In the genomic region with DNA sequence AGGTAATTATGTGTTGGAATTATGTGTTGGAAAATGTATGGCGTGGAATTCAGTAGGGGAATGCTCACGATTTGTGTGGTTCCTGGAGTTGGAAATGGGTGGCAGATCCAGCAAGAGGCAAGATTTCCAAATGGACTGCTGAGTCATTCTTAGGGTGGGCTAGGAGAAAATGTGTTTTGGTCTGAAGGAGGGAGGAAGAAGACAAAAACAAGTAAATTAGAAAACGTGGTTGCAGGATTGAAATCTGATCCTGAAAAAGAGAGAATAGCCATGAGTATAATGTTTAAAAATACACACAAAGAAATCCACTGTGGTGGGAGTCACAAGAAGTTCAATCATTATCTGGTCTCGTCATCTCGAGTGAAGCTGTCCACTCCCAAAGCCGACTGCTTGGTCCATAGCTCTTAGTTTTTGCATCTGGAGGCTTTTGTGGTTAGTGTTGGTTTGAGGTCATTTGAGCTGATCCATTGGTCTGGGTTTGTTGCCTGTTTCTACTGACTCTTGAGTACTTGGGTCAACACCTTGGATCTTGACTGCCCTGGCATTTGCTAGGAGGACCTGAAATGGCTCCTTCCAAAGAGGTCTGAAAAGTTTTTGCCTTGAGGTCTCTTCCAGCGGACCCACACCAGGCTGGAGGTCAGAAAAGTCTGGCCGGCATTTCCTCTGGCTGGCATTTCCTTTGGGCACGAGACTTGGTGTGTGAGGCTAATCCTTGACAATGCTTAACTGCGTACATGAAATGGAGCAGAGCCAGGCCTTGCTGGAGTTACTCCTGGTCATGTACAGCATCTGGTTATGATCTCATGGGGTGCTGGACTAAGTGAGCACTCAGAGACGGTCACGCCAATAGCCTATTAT, we compare ENCODE assay signal across 12 cellular contexts. TPM values are rescaled to one million over a fixed set of nuclear protein-coding genes. Genes with fewer than 3 reads are reported as not detected.
DNase-seq lines count a peak whose midpoint lies in the region; ATAC-seq and TF ChIP-seq lines count a peak whose summit lies in the region.
"Had no signal": no experiment of that assay in that cellular context is flagged by ENCODE, and none has a peak within 500 bp of the region (broad histone marks: within the 10 kb centered on the region; RNA-seq: fewer than 3 reads in every experiment).

No MANE protein-coding gene starts in this region.

- no peak for TF ChIP-seq POLR2A in breast epithelium (IDR thresholded peaks at IDR 0.05)

- peaks cover 6% of the 10 kb centered on the region for H3K36me3 Mint-ChIP-seq in Caco-2 (ENCODE audit: insufficient read depth, unreplicated experiment)

- peak overlapping the region; percentile 2 for H3K27ac Mint-ChIP-seq in Caco-2 (ENCODE audit: unreplicated experiment)

- H3K4me3 ChIP-seq in Caco-2 (ENCODE audit: low read depth, low read length), result no peak overlapping the region
- H3K4me3 ChIP-seq in breast epithelium, result peak overlapping the region in 1 of 3 donors; percentile 37

- CTCF ChIA-PET in Caco-2 (lab: Charles Lee), result no interaction called here

- H3K4me1 ChIP-seq in Caco-2 (peaks cover 28% of the 10 kb centered on the region), breast epithelium (no peaks in the 10 kb centered on the region)

- peak; percentile 14 for DNase-seq in A172 (ENCODE audit: low spot score)
- no peak for DNase-seq in Caco-2
- peak; percentile 65 for DNase-seq in SK-MEL-5 (ENCODE audit: low read depth, low spot score)
- peak; percentile 5 for DNase-seq in fibroblast of peridontal ligament (ENCODE audit: extremely low read depth)
- no peak for DNase-seq in breast epithelium (ENCODE audit: low spot score in 2 of 2)
- no peak for DNase-seq in cerebellum (ENCODE audit: low spot score)
- DNase-seq in stimulated activated CD4-positive, alpha-beta T cell treated with anti-CD3 and anti-CD28 coated beads, Interleukin-4, amount 100 ng/mL, for 1 hour, result no peak
- DNase-seq: C1 segment of cervical spinal cord, SHP77 treated with DMSO at 0.1 percent for 48 hours had no signal

- H3K27me3 ChIP-seq in Caco-2 (replicated peaks; ENCODE audit: control insufficient read depth, insufficient read depth, low read length) (no peaks in the 10 kb centered on the region), breast epithelium (no peaks in the 10 kb centered on the region)

- no peaks in the 10 kb centered on the region for H3K27me3 Mint-ChIP-seq in Caco-2 (ENCODE audit: insufficient read depth, unreplicated experiment)

- no TSS peak for BruUV-seq in Caco-2 (replicated peaks; lab: Mats Ljungman, UMichigan)

- peak overlapping the region in 1 of 2 donors; percentile 50 for H3K27ac ChIP-seq in breast epithelium

- intact Hi-C loops in Caco-2 (cut with micrococcal nuclease; ENCODE audit: unreplicated experiment) (no loop called here), breast epithelium (cut with DNase I; ENCODE audit: low total_unique reads) (loop anchor here (5.0 kb wide), 1 partner anchor 719 kb away; no protein-coding TSS in a partner anchor)

- H3K4me3 Mint-ChIP-seq in Caco-2 (ENCODE audit: unreplicated experiment), result no peak overlapping the region

- TF ChIP-seq CTCF in Caco-2 (IDR thresholded peaks at IDR 0.05; ENCODE audit: insufficient read depth in 1 of 2, low read depth in 1 of 2, low read length in 1 of 2, severe bottlenecking in 1 of 2, unreplicated experiment in 1 of 2) (no peak), breast epithelium (IDR thresholded peaks at IDR 0.05) (no peak)

- H3K36me3 ChIP-seq in Caco-2 (ENCODE audit: control insufficient read depth, insufficient read depth, low read length) (no peaks in the 10 kb centered on the region), breast epithelium (no peaks in the 10 kb centered on the region)

- in situ Hi-C loops in SK-MEL-5 (cut with HindIII; ENCODE audit: low pct_unique_long_range_greater_than_20kb, low sequenced_read_pairs), result no loop called here

- POLR2A ChIA-PET in Caco-2 (lab: Charles Lee), result no interaction called here

- H3K9me3 Mint-ChIP-seq in Caco-2 (ENCODE audit: unreplicated experiment), result peaks cover 9% of the 10 kb centered on the region

- peaks cover 21% of the 10 kb centered on the region for H3K4me1 Mint-ChIP-seq in Caco-2 (ENCODE audit: low read depth, unreplicated experiment)

- ATAC-seq in HG03342 (IDR thresholded peaks at IDR 0.05; ENCODE audit: unreplicated experiment), result no peak

- H3K9me3 ChIP-seq in Caco-2 (no peaks in the 10 kb centered on the region), breast epithelium (no peaks in the 10 kb centered on the region)

RNA-seq across cellular contexts. Expression of a gene that starts 9.2 kb away (rescaled TPM):
- 9.7 and 13.2 TPM in 2 replicates for total RNA-seq in A172 (2014; rRNA removed; shearing (Covaris generic))
- total RNA-seq in Caco-2 (2022) (0.63 and 0.84 TPM in 2 replicates), breast epithelium (10 to 100 TPM in 2 of 3 donors, 1 to 10 TPM in 1; 8.9 to 31.5 (median 29.4) TPM), cerebellum (0.36 TPM)
- total RNA-seq in SK-MEL-5 (2014; rRNA removed; shearing (Covaris generic)), result not detected in 2 replicates
- not detected in 2 replicates for polyA plus RNA-seq in SK-MEL-5 (2015; cell fraction: cytosol; rRNA removed)
- polyA plus RNA-seq in SK-MEL-5 (2015; cell fraction: nucleus; rRNA removed), result not detected in 2 replicates

RNA-seq across cellular contexts. Expression of a gene that starts 54.5 kb away (rescaled TPM):
- total RNA-seq in A172 (2014; rRNA removed; shearing (Covaris generic)), result not detected in 2 replicates
- total RNA-seq in Caco-2 (2022), result 59.5 and 59.7 TPM in 2 replicates
- total RNA-seq in SK-MEL-5 (2014; rRNA removed; shearing (Covaris generic)), result not detected in 2 replicates
- 0.45 TPM in 1 of 2 replicates, not detected in the other for polyA plus RNA-seq in SK-MEL-5 (2015; cell fraction: cytosol; rRNA removed)
- polyA plus RNA-seq in SK-MEL-5 (2015; cell fraction: nucleus; rRNA removed), result not detected in 2 replicates
- 10 to 100 TPM in 2 of 3 donors, 1 to 10 TPM in 1; 1.6 to 13.6 (median 10.5) TPM for total RNA-seq in breast epithelium
- not detected for total RNA-seq in cerebellum
- total RNA-seq: NCI-H460, skeletal muscle tissue had no signal

RNA-seq across cellular contexts. Expression of a gene that starts 55.0 kb away (rescaled TPM):
- total RNA-seq in A172 (2014; rRNA removed; shearing (Covaris generic)), result 10.1 and 11.4 TPM in 2 replicates
- total RNA-seq in Caco-2 (2022), result 16.3 and 18.9 TPM in 2 replicates
- total RNA-seq in SK-MEL-5 (2014; rRNA removed; shearing (Covaris generic)), result 2.4 and 3.6 TPM in 2 replicates
- polyA plus RNA-seq in SK-MEL-5 (2015; cell fraction: cytosol; rRNA removed), result 0.85 and 1.8 TPM in 2 replicates
- 3.0 and 3.6 TPM in 2 replicates for polyA plus RNA-seq in SK-MEL-5 (2015; cell fraction: nucleus; rRNA removed)
- total RNA-seq in breast epithelium, result 10 to 100 TPM; 13.4 to 23.1 (median 21.8) TPM
- 8.2 TPM for total RNA-seq in cerebellum

Comparison
In these comparisons a context has a peak if more than half of its experiments do, and no peak if none do; other contexts are left out.
1. DNase-seq: peak in A172 (single experiment), SK-MEL-5 (single experiment) and fibroblast of peridontal ligament (single experiment); none in Caco-2 (0 of 2), breast epithelium (0 of 2), cerebellum (single experiment) and stimulated activated CD4-positive, alpha-beta T cell treated with anti-CD3 and anti-CD28 coated beads, Interleukin-4, amount 100 ng/mL, for 1 hour (single experiment).